In genomic region chr7:66502230-66503035, GRCh38 we compare ENCODE assay signal across 1 cellular context.
TF ChIP-seq lines count a peak whose summit lies in the region.

No MANE protein-coding gene starts in this region.

TF ChIP-seq in GM23338, 12 proteins besides CTCF, POLR2A, EP300 and RAD21 (continued from another document):
- no peak for TF ChIP-seq ZNF462 (CRISPR knock-in tag; IDR thresholded peaks at IDR 0.05)
- TF ChIP-seq ZNF114 (CRISPR knock-in tag; IDR thresholded peaks at IDR 0.05): no peak
- no peak for TF ChIP-seq ZNF331 (CRISPR knock-in tag; IDR thresholded peaks at IDR 0.05; ENCODE audit: low read depth)
- no peak for TF ChIP-seq EZH2phosphoT487 (IDR thresholded peaks at IDR 0.05; ENCODE audit: unreplicated experiment)
- no peak for TF ChIP-seq POLR2AphosphoS5 (IDR thresholded peaks at IDR 0.05; ENCODE audit: low read depth)
- no peak for TF ChIP-seq NANOG (IDR thresholded peaks at IDR 0.05; ENCODE audit: borderline replicate concordance)
- TF ChIP-seq JUNB (IDR thresholded peaks at IDR 0.05; ENCODE audit: unreplicated experiment): no peak
- TF ChIP-seq CREB1 (CRISPR knock-in tag; IDR thresholded peaks at IDR 0.05; ENCODE audit: low read depth): no peak
- TF ChIP-seq EZH2 (IDR thresholded peaks at IDR 0.05; ENCODE audit: low read depth, unreplicated experiment): no peak
- TF ChIP-seq, protein P1, sequence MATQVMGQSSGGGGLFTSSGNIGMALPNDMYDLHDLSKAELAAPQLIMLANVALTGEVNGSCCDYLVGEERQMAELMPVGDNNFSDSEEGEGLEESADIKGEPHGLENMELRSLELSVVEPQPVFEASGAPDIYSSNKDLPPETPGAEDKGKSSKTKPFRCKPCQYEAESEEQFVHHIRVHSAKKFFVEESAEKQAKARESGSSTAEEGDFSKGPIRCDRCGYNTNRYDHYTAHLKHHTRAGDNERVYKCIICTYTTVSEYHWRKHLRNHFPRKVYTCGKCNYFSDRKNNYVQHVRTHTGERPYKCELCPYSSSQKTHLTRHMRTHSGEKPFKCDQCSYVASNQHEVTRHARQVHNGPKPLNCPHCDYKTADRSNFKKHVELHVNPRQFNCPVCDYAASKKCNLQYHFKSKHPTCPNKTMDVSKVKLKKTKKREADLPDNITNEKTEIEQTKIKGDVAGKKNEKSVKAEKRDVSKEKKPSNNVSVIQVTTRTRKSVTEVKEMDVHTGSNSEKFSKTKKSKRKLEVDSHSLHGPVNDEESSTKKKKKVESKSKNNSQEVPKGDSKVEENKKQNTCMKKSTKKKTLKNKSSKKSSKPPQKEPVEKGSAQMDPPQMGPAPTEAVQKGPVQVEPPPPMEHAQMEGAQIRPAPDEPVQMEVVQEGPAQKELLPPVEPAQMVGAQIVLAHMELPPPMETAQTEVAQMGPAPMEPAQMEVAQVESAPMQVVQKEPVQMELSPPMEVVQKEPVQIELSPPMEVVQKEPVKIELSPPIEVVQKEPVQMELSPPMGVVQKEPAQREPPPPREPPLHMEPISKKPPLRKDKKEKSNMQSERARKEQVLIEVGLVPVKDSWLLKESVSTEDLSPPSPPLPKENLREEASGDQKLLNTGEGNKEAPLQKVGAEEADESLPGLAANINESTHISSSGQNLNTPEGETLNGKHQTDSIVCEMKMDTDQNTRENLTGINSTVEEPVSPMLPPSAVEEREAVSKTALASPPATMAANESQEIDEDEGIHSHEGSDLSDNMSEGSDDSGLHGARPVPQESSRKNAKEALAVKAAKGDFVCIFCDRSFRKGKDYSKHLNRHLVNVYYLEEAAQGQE (IDR thresholded peaks at IDR 0.05; ENCODE audit: unreplicated experiment): no peak
